Comparison of ENCODE assay signal across 2 cellular contexts in genomic region chr2:1203772-1204171, GRCh38.
A peak's percentile ranks its signal among the peaks of the same experiment; 100 is the strongest.
TF ChIP-seq lines count a peak whose summit lies in the region.

No MANE protein-coding gene starts in this region.

TF ChIP-seq in A549, 52 proteins besides CTCF, POLR2A, EP300 and RAD21 (continued from another document):
- TF ChIP-seq FOXS1 (CRISPR knock-in tag; IDR thresholded peaks at IDR 0.05) (no peak), CBX2 (IDR thresholded peaks at IDR 0.05; ENCODE audit: borderline replicate concordance, low read depth) (no peak), NR3C1 (IDR thresholded peaks at IDR 0.05) (no peak), HOXA7 (CRISPR knock-in tag; IDR thresholded peaks at IDR 0.05) (no peak), JUNB (IDR thresholded peaks at IDR 0.05) (no peak), RFX5 (IDR thresholded peaks at IDR 0.05) (no peak), MAFK (IDR thresholded peaks at IDR 0.05; ENCODE audit: partially characterized antibody) (peak; percentile 76)

TF ChIP-seq in K562, 482 proteins besides CTCF, POLR2A, EP300 and RAD21 (continued from another document):
- TF ChIP-seq POLR2H (tag; IDR thresholded peaks at IDR 0.05; ENCODE audit: low read depth) (no peak), ZNF445 (CRISPR knock-in tag; IDR thresholded peaks at IDR 0.05; ENCODE audit: low read depth) (no peak), MAFF (IDR thresholded peaks at IDR 0.05; ENCODE audit: low read length) (peak; percentile 36; the same call in 1 of the 2 replicates), POLR2AphosphoS2 (IDR thresholded peaks at IDR 0.05; ENCODE audit: low read length) (no peak), ZNF316 (IDR thresholded peaks at IDR 0.05) (peak; percentile 63)
- TF ChIP-seq, protein P1, sequence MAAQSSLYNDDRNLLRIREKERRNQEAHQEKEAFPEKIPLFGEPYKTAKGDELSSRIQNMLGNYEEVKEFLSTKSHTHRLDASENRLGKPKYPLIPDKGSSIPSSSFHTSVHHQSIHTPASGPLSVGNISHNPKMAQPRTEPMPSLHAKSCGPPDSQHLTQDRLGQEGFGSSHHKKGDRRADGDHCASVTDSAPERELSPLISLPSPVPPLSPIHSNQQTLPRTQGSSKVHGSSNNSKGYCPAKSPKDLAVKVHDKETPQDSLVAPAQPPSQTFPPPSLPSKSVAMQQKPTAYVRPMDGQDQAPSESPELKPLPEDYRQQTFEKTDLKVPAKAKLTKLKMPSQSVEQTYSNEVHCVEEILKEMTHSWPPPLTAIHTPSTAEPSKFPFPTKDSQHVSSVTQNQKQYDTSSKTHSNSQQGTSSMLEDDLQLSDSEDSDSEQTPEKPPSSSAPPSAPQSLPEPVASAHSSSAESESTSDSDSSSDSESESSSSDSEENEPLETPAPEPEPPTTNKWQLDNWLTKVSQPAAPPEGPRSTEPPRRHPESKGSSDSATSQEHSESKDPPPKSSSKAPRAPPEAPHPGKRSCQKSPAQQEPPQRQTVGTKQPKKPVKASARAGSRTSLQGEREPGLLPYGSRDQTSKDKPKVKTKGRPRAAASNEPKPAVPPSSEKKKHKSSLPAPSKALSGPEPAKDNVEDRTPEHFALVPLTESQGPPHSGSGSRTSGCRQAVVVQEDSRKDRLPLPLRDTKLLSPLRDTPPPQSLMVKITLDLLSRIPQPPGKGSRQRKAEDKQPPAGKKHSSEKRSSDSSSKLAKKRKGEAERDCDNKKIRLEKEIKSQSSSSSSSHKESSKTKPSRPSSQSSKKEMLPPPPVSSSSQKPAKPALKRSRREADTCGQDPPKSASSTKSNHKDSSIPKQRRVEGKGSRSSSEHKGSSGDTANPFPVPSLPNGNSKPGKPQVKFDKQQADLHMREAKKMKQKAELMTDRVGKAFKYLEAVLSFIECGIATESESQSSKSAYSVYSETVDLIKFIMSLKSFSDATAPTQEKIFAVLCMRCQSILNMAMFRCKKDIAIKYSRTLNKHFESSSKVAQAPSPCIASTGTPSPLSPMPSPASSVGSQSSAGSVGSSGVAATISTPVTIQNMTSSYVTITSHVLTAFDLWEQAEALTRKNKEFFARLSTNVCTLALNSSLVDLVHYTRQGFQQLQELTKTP (IDR thresholded peaks at IDR 0.05; ENCODE audit: low read depth in 1 of 2, partially characterized antibody in 2 of 2) = no peak
